In genomic region chr18:33821503-33821902, GRCh38 we compare ENCODE assay signal across 15 cellular contexts.
DNase-seq lines count a peak whose midpoint lies in the region; ATAC-seq, FAIRE-seq and TF ChIP-seq lines count a peak whose summit lies in the region.
"Had no signal": no experiment of that assay in that cellular context is flagged by ENCODE, and none has a peak within 500 bp of the region (broad histone marks: within the 10 kb centered on the region; RNA-seq: fewer than 3 reads in every experiment).

No MANE protein-coding gene starts in this region.

- no peak for FAIRE-seq in RCC 7860 (lab: Jason Lieb, UNC)

- no peak for TF ChIP-seq CTCF in astrocyte of the spinal cord (IDR thresholded peaks at IDR 0.05; ENCODE audit: low read depth, low read length)
- no peak for TF ChIP-seq CTCF in fibroblast of villous mesenchyme (IDR thresholded peaks at IDR 0.05; ENCODE audit: insufficient read depth, low read depth, low read length)

- H3K4me3 ChIP-seq in astrocyte of the spinal cord (ENCODE audit: low read depth, low read length) (no peak overlapping the region), fibroblast of villous mesenchyme (ENCODE audit: low read depth, low read length) (no peak overlapping the region)
- H3K4me3 ChIP-seq: coronary artery, right lobe of liver had no signal

- in situ Hi-C loops in astrocyte of the spinal cord (cut with HindIII; ENCODE audit: low sequenced_read_pairs), result no loop called here

- peak; percentile 32 for DNase-seq in HT1080 (ENCODE audit: low read depth)
- peak; percentile 37 for DNase-seq in astrocyte of the spinal cord (ENCODE audit: low read depth, low spot score)
- DNase-seq in fibroblast of villous mesenchyme (ENCODE audit: low read depth), result peak; percentile 40
- peak; percentile 89 for DNase-seq in renal cortical epithelial cell (ENCODE audit: low read depth)
- DNase-seq in RCC 7860 (ENCODE audit: low spot score), result no peak
- no peak for DNase-seq in COR-L47 (lab: John Stamatoyannopoulos, UW)
- no peak for DNase-seq in stimulated activated CD4-positive, alpha-beta T cell treated with anti-CD3 and anti-CD28 coated beads, Interleukin-12 subunit alpha, Interleukin-12 subunit beta, amount 100 ng/mL, for 4 hours
- DNase-seq: activated naive CD4-positive, alpha-beta T cell treated with anti-CD3 and anti-CD28 coated beads, Interleukin-2, amount 10 ng/mL, durations not matched to agents 7 days and 5 days; naive B cell; NCI-H2029; right lobe of liver; stimulated activated naive CD8-positive, alpha-beta T cell treated with anti-CD3 and anti-CD28 coated beads, Interleukin-15, Interleukin-2, amounts not matched to agents 100 U/mL and 50 U/mL, for 24 hours had no signal

- no peak for ATAC-seq in GM19463 (IDR thresholded peaks at IDR 0.05; ENCODE audit: unreplicated experiment)
- ATAC-seq: SK-N-SH treated with all-trans-retinoic acid at 6 μM for 48 hours; stimulated activated naive CD8-positive, alpha-beta T cell treated with anti-CD3 and anti-CD28 coated beads, Interleukin-15, Interleukin-2, amounts not matched to agents 100 U/mL and 50 U/mL, for 24 hours had no signal

Comparison
In these comparisons a context has a peak if more than half of its experiments do, and no peak if none do; other contexts are left out.
1. DNase-seq: peak in HT1080 (single experiment), astrocyte of the spinal cord (single experiment), fibroblast of villous mesenchyme (single experiment) and renal cortical epithelial cell (single experiment); none in RCC 7860 (single experiment), COR-L47 (single experiment) and stimulated activated CD4-positive, alpha-beta T cell treated with anti-CD3 and anti-CD28 coated beads, Interleukin-12 subunit alpha, Interleukin-12 subunit beta, amount 100 ng/mL, for 4 hours (single experiment).